Comparison of ENCODE assay signal across 18 cellular contexts in the genomic region with DNA sequence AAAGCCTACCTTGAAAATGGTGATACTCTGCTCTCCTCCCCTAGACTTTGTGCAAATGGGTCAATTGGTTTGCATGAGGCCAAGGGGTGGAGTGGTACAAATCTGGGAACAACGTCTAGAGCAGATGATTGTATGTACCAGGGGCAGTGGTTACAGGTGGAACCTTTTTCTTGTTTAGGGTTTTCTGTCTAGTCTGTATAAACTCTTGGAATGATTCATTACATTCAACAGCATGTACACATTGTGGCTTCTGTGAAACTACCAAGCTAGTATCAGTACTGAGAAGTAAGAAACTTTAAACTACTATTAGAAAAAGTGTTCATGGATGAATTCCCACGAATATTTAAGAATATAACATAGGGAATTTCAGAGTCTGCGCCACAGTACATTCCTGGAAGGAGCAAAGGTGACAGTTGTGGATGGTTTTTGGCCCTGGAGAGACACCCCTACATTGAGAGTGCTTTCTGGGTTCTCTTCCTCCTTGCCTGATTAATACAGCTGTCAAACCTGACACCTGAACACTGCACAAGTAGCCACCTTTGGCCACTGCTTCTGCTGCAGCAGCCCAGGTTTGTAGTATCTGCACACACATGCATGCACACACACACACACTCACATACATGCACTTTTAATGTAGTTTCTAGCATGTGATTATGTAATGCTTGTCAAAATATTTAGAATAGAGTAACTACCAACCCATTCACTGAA. TPM values are rescaled to one million over a fixed set of nuclear protein-coding genes. Genes with fewer than 3 reads are reported as not detected.
DNase-seq lines count a peak whose midpoint lies in the region; ATAC-seq and TF ChIP-seq lines count a peak whose summit lies in the region.
"Had no signal": no experiment of that assay in that cellular context is flagged by ENCODE, and none has a peak within 500 bp of the region (broad histone marks: within the 10 kb centered on the region; RNA-seq: fewer than 3 reads in every experiment).

No MANE protein-coding gene starts in this region.

- TF ChIP-seq CTCF in GM06990 (IDR thresholded peaks at IDR 0.05; ENCODE audit: insufficient read depth, low read length, poor library complexity, severe bottlenecking) (no peak), omental fat pad (IDR thresholded peaks at IDR 0.05) (no peak)

- no peaks in the 10 kb centered on the region for H3K36me3 ChIP-seq in GM06990 (ENCODE audit: control insufficient read depth, insufficient read depth, low read length)
- H3K36me3 ChIP-seq: lower lobe of right lung had no signal

- ATAC-seq in GM19035 (IDR thresholded peaks at IDR 0.05; ENCODE audit: unreplicated experiment), result peak; percentile 86
- peak; percentile 96 for ATAC-seq in GM21825 (IDR thresholded peaks at IDR 0.05; ENCODE audit: unreplicated experiment)
- ATAC-seq in HG03175 (IDR thresholded peaks at IDR 0.05; ENCODE audit: unreplicated experiment), result peak; percentile 97
- ATAC-seq in SK-N-SH treated with all-trans-retinoic acid at 6 μM for 48 hours, result no peak
- ATAC-seq in omental fat pad (ENCODE audit: low FRiP score), result no peak
- ATAC-seq: lower lobe of right lung had no signal

- no peak overlapping the region for H3K4me3 ChIP-seq in GM06990 (replicated peaks; ENCODE audit: low read depth, low read length)
- H3K4me3 ChIP-seq: lower lobe of right lung, testis had no signal

- H3K27me3 ChIP-seq in GM06990 (replicated peaks; ENCODE audit: control insufficient read depth, insufficient read depth, low read length), result no peaks in the 10 kb centered on the region; the same call in none of the 2 replicates
- H3K27me3 ChIP-seq: testis had no signal

- DNase-seq in GM06990 (ENCODE audit: extremely low read depth, insufficient read length) (peak; percentile 17), omental fat pad (ENCODE audit: low spot score) (no peak), HUDEP-2 (lab: John Stamatoyannopoulos, UW; ENCODE audit: unreplicated experiment in 76 of 76) (no peak), NCI-H69 (lab: John Stamatoyannopoulos, UW) (no peak)
- DNase-seq: amygdala; DMS79 treated with DMSO at 0.1 percent for 48 hours; effector CD4-positive, alpha-beta T cell; H7; lower lobe of right lung; NCI-H774; stimulated activated CD4-positive, alpha-beta T cell treated with anti-CD3 and anti-CD28 coated beads, Interleukin-4, amount 100 ng/mL, for 24 hours; testis had no signal

TF ChIP-seq in SK-N-SH treated with all-trans-retinoic acid at 6 μM for 48 hours, 23 proteins besides CTCF, POLR2A, EP300 and RAD21:
- TF ChIP-seq ZC3H10 (CRISPR knock-in tag; IDR thresholded peaks at IDR 0.05) (no peak), OSR1 (CRISPR knock-in tag; IDR thresholded peaks at IDR 0.05) (no peak), GLIS3 (CRISPR knock-in tag; IDR thresholded peaks at IDR 0.05) (no peak), ZNF70 (CRISPR knock-in tag; IDR thresholded peaks at IDR 0.05) (no peak), ZFP30 (CRISPR knock-in tag; IDR thresholded peaks at IDR 0.05) (no peak), SNAI2 (CRISPR knock-in tag; IDR thresholded peaks at IDR 0.05) (no peak), BACH2 (CRISPR knock-in tag; IDR thresholded peaks at IDR 0.05; ENCODE audit: borderline replicate concordance) (no peak), ARNTL (CRISPR knock-in tag; IDR thresholded peaks at IDR 0.05; ENCODE audit: borderline replicate concordance, low read depth) (no peak), ZFP3 (CRISPR knock-in tag; IDR thresholded peaks at IDR 0.05) (no peak), ZNF565 (CRISPR knock-in tag; conservative IDR thresholded peaks at IDR 0.05; ENCODE audit: low read depth) (no peak), ZNF8 (CRISPR knock-in tag; IDR thresholded peaks at IDR 0.05) (no peak)
- TF ChIP-seq, protein P1, sequence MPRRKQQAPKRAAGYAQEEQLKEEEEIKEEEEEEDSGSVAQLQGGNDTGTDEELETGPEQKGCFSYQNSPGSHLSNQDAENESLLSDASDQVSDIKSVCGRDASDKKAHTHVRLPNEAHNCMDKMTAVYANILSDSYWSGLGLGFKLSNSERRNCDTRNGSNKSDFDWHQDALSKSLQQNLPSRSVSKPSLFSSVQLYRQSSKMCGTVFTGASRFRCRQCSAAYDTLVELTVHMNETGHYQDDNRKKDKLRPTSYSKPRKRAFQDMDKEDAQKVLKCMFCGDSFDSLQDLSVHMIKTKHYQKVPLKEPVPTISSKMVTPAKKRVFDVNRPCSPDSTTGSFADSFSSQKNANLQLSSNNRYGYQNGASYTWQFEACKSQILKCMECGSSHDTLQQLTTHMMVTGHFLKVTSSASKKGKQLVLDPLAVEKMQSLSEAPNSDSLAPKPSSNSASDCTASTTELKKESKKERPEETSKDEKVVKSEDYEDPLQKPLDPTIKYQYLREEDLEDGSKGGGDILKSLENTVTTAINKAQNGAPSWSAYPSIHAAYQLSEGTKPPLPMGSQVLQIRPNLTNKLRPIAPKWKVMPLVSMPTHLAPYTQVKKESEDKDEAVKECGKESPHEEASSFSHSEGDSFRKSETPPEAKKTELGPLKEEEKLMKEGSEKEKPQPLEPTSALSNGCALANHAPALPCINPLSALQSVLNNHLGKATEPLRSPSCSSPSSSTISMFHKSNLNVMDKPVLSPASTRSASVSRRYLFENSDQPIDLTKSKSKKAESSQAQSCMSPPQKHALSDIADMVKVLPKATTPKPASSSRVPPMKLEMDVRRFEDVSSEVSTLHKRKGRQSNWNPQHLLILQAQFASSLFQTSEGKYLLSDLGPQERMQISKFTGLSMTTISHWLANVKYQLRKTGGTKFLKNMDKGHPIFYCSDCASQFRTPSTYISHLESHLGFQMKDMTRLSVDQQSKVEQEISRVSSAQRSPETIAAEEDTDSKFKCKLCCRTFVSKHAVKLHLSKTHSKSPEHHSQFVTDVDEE (CRISPR knock-in tag; IDR thresholded peaks at IDR 0.05), result no peak
- TF ChIP-seq, protein P2, sequence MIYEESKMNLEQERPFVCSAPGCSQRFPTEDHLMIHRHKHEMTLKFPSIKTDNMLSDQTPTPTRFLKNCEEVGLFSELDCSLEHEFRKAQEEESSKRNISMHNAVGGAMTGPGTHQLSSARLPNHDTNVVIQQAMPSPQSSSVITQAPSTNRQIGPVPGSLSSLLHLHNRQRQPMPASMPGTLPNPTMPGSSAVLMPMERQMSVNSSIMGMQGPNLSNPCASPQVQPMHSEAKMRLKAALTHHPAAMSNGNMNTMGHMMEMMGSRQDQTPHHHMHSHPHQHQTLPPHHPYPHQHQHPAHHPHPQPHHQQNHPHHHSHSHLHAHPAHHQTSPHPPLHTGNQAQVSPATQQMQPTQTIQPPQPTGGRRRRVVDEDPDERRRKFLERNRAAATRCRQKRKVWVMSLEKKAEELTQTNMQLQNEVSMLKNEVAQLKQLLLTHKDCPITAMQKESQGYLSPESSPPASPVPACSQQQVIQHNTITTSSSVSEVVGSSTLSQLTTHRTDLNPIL (CRISPR knock-in tag; IDR thresholded peaks at IDR 0.05; ENCODE audit: low read depth), result no peak
- TF ChIP-seq, protein P3, sequence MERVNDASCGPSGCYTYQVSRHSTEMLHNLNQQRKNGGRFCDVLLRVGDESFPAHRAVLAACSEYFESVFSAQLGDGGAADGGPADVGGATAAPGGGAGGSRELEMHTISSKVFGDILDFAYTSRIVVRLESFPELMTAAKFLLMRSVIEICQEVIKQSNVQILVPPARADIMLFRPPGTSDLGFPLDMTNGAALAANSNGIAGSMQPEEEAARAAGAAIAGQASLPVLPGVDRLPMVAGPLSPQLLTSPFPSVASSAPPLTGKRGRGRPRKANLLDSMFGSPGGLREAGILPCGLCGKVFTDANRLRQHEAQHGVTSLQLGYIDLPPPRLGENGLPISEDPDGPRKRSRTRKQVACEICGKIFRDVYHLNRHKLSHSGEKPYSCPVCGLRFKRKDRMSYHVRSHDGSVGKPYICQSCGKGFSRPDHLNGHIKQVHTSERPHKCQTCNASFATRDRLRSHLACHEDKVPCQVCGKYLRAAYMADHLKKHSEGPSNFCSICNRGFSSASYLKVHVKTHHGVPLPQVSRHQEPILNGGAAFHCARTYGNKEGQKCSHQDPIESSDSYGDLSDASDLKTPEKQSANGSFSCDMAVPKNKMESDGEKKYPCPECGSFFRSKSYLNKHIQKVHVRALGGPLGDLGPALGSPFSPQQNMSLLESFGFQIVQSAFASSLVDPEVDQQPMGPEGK (CRISPR knock-in tag; IDR thresholded peaks at IDR 0.05; ENCODE audit: borderline replicate concordance), result no peak
TF ChIP-seq in SK-N-SH treated with all-trans-retinoic acid at 6 μM for 48 hours: peak in this region for 0.

RNA-seq across cellular contexts. Expression of a gene that starts 30.0 kb away (rescaled TPM):
- total RNA-seq in omental fat pad, result 1 to 10 TPM in 3 of 4 donors, not detected in 1; 1.2 to 1.7 (median 1.3) TPM

RNA-seq across cellular contexts. Expression of a gene that starts 50.0 kb away (rescaled TPM):
- total RNA-seq in omental fat pad, result not detected
- total RNA-seq: glomerular endothelial cell, H7, posterior vena cava had no signal

Comparison
In these comparisons a context has a peak if more than half of its experiments do, and no peak if none do; other contexts are left out.
1. ATAC-seq: peak in GM19035 (single experiment), GM21825 (single experiment) and HG03175 (single experiment); none in SK-N-SH treated with all-trans-retinoic acid at 6 μM for 48 hours (single experiment) and omental fat pad (single experiment).